8 cellular contexts compared by ENCODE assay signal in the genomic region with DNA sequence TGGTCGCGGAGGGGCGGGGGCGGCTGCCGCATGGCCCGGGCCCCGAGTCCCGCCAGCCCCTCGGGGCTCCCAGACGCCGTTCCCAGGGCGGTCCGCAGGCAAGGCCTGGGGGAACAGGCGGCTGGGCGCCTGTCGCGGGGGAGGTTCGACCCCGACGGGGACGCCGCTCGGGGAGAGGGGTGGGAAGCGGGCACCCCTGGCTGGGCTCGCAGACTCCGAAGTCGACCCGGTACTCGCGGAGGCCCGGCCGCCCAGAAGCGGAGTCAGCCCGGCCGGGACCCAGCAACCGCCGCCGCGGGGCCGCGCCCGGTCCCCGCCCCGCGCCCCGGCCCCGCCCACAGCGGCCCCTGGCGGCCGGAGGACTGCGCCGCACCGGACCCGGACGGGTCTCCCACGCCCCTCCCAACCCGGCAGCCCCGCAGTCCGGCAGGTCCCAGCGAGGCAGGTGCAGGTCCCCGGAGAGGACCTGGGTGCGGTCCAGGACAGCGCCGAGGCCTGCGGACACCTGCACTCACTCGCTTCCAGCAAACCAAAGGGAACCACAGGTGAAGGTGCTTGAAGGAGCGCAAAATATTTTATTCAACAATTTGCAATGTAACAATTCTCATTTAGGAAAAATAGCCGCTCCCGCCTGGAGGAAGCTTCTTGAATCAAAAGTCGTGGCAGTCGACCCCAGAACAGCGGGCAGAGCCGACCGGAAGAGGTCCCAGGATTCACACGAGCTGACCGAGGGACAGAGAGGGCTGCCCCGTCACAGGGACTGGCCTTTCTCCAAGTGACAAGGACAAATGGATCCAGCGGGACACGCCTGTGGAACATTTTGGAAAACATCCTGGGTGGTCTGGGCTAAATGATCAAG. TPM values are rescaled to one million over a fixed set of nuclear protein-coding genes. Genes with fewer than 3 reads are reported as not detected.
DNase-seq lines count a peak whose midpoint lies in the region; ATAC-seq and TF ChIP-seq lines count a peak whose summit lies in the region.

A gene with protein sequence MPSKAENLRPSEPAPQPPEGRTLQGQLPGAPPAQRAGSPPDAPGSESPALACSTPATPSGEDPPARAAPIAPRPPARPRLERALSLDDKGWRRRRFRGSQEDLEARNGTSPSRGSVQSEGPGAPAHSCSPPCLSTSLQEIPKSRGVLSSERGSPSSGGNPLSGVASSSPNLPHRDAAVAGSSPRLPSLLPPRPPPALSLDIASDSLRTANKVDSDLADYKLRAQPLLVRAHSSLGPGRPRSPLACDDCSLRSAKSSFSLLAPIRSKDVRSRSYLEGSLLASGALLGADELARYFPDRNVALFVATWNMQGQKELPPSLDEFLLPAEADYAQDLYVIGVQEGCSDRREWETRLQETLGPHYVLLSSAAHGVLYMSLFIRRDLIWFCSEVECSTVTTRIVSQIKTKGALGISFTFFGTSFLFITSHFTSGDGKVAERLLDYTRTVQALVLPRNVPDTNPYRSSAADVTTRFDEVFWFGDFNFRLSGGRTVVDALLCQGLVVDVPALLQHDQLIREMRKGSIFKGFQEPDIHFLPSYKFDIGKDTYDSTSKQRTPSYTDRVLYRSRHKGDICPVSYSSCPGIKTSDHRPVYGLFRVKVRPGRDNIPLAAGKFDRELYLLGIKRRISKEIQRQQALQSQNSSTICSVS (minus strand): TSS at position 296 of the 859 bp plus-strand sequence. CDS start 426 bp downstream, outside the sequence.

- H3K9me3 ChIP-seq in PC-9 (ENCODE audit: insufficient read depth, low read depth) (no peaks in the 10 kb centered on the region), neural cell (ENCODE audit: low read length) (no peaks in the 10 kb centered on the region)

- H3K79me2 ChIP-seq in PC-9 (ENCODE audit: low read depth) (peaks cover 20% of the 10 kb centered on the region; the same call in 1 of the 2 replicates), neural cell (replicated peaks; ENCODE audit: insufficient read depth, low read length) (peaks cover 31% of the 10 kb centered on the region)

- no peak within 1 kb of the TSS for H3K27ac Mint-ChIP-seq in activated T-helper 17 cell treated with anti-CD3 and anti-CD28 coated beads, Interleukin-2, amount 50 U/mL, for 72 hours
- H3K27ac Mint-ChIP-seq in stimulated activated naive CD8-positive, alpha-beta T cell treated with anti-CD3 and anti-CD28 coated beads, Interleukin-15, amount 100 ng/mL, for 72 hours = peak within 1 kb of the TSS in 1 of 2 donors; percentile 96

- peak; percentile 59 for ATAC-seq in HG03460 (IDR thresholded peaks at IDR 0.05; ENCODE audit: unreplicated experiment)
- peak; percentile 84 for ATAC-seq in activated T-helper 17 cell treated with anti-CD3 and anti-CD28 coated beads, Interleukin-2, amount 50 U/mL, for 72 hours (replicated peaks)
- peak; percentile 84 for ATAC-seq in stimulated activated naive CD8-positive, alpha-beta T cell treated with anti-CD3 and anti-CD28 coated beads, Interleukin-15, amount 100 ng/mL, for 72 hours

- H3K9me2 ChIP-seq in PC-9 (ENCODE audit: insufficient read depth) = no peaks in the 10 kb centered on the region
- no peaks in the 10 kb centered on the region for H3K9me2 ChIP-seq in neural cell (ENCODE audit: insufficient read depth, low read length)

- H3K4me2 ChIP-seq in PC-9 (peak within 1 kb of the TSS; percentile 95), neural cell (ENCODE audit: low read length) (peak within 1 kb of the TSS; percentile 73)

- peak within 1 kb of the TSS; percentile 79 for H3K9ac ChIP-seq in neural cell (ENCODE audit: low read length)

- intact Hi-C loops in PC-9 (cut with micrococcal nuclease; ENCODE audit: unreplicated experiment) = no loop called here

- no TSS peak for BruUV-seq in PC-9 (replicated peaks; lab: Mats Ljungman, UMichigan)

- H3F3A ChIP-seq in PC-9 (ENCODE audit: insufficient read depth, low read depth) (peaks cover 31% of the 10 kb centered on the region), neural cell (ENCODE audit: insufficient read depth, low read length, poor library complexity, severe bottlenecking) (no peaks in the 10 kb centered on the region)

- POLR2A ChIA-PET in PC-9 (lab: Charles Lee; ENCODE audit: unreplicated experiment) = no interaction called here

- H4K20me1 ChIP-seq in PC-9 (ENCODE audit: insufficient read depth) = peaks cover 32% of the 10 kb centered on the region
- H4K20me1 ChIP-seq in neural cell (ENCODE audit: insufficient read depth) = no peaks in the 10 kb centered on the region

- TF ChIP-seq RAD21 in neural cell (conservative IDR thresholded peaks at IDR 0.05) = no peak

- H3K4me3 Mint-ChIP-seq in activated T-helper 17 cell treated with anti-CD3 and anti-CD28 coated beads, Interleukin-2, amount 50 U/mL, for 72 hours = peak within 1 kb of the TSS; percentile 87
- H3K4me3 Mint-ChIP-seq in stimulated activated naive CD8-positive, alpha-beta T cell treated with anti-CD3 and anti-CD28 coated beads, Interleukin-15, amount 100 ng/mL, for 72 hours = peak within 1 kb of the TSS; percentile 86 to 89

- no peak for TF ChIP-seq EP300 in neural cell (conservative IDR thresholded peaks at IDR 0.05; ENCODE audit: poor library complexity, severe bottlenecking)

- TF ChIP-seq CTCF in PC-9 (conservative IDR thresholded peaks at IDR 0.05) (peak; percentile 66), fibroblast of pulmonary artery (IDR thresholded peaks at IDR 0.05; ENCODE audit: low read length, missing control alignments) (peak; percentile 26), neural cell (IDR thresholded peaks at IDR 0.05; ENCODE audit: poor library complexity, severe bottlenecking) (peak; percentile 70)

- peaks cover 10% of the 10 kb centered on the region for H3K4me1 Mint-ChIP-seq in activated T-helper 17 cell treated with anti-CD3 and anti-CD28 coated beads, Interleukin-2, amount 50 U/mL, for 72 hours
- peaks cover 37% of the 10 kb centered on the region for H3K4me1 Mint-ChIP-seq in stimulated activated naive CD8-positive, alpha-beta T cell treated with anti-CD3 and anti-CD28 coated beads, Interleukin-15, amount 100 ng/mL, for 72 hours

- H3K36me3 ChIP-seq in PC-9 (ENCODE audit: low read depth) (no peaks in the 10 kb centered on the region), neural cell (ENCODE audit: insufficient read depth, low read length) (no peaks in the 10 kb centered on the region)

- no peaks in the 10 kb centered on the region for H3K9me3 Mint-ChIP-seq in activated T-helper 17 cell treated with anti-CD3 and anti-CD28 coated beads, Interleukin-2, amount 50 U/mL, for 72 hours
- no peaks in the 10 kb centered on the region for H3K9me3 Mint-ChIP-seq in stimulated activated naive CD8-positive, alpha-beta T cell treated with anti-CD3 and anti-CD28 coated beads, Interleukin-15, amount 100 ng/mL, for 72 hours

- H3K27ac ChIP-seq in PC-9 (no peak within 1 kb of the TSS), neural cell (ENCODE audit: low read length) (no peak within 1 kb of the TSS)

- DNase-seq in C1 segment of cervical spinal cord (lab: John Stamatoyannopoulos, UW) (peak in 13 of 14 donors; percentile 10 to 81 (median 28)), GM19238 (ENCODE audit: insufficient read length, low spot score) (peak; percentile 95), PC-9 (peak in 1 of 2 experiments; percentile 91), fibroblast of pulmonary artery (ENCODE audit: low read depth) (peak; percentile 70)
- DNase-seq in stimulated activated naive CD8-positive, alpha-beta T cell treated with anti-CD3 and anti-CD28 coated beads, Interleukin-15, amount 100 ng/mL, for 72 hours = peak; percentile 81 to 91

- H3K36me3 Mint-ChIP-seq in activated T-helper 17 cell treated with anti-CD3 and anti-CD28 coated beads, Interleukin-2, amount 50 U/mL, for 72 hours (ENCODE audit: low read depth) = peaks cover 56% of the 10 kb centered on the region

- no peaks in the 10 kb centered on the region for H3K27me3 Mint-ChIP-seq in activated T-helper 17 cell treated with anti-CD3 and anti-CD28 coated beads, Interleukin-2, amount 50 U/mL, for 72 hours
- no peaks in the 10 kb centered on the region for H3K27me3 Mint-ChIP-seq in stimulated activated naive CD8-positive, alpha-beta T cell treated with anti-CD3 and anti-CD28 coated beads, Interleukin-15, amount 100 ng/mL, for 72 hours

- H2AFZ ChIP-seq in PC-9 (peak within 1 kb of the TSS; percentile 82), neural cell (ENCODE audit: low read depth, low read length) (no peak within 1 kb of the TSS)

- H3K4me3 ChIP-seq in PC-9 = peak within 1 kb of the TSS; percentile 80
- H3K4me3 ChIP-seq in fibroblast of pulmonary artery (replicated peaks; ENCODE audit: low read depth, low read length) = peak within 1 kb of the TSS; percentile 62
- H3K4me3 ChIP-seq in neural cell (ENCODE audit: low read length) = peak within 1 kb of the TSS; percentile 96

- peaks cover 10% of the 10 kb centered on the region for H3K4me1 ChIP-seq in PC-9 (replicated peaks; ENCODE audit: insufficient read depth)

- CTCF ChIA-PET in PC-9 (lab: Charles Lee) = no interaction called here

- H3K27me3 ChIP-seq in PC-9 (ENCODE audit: insufficient read depth, low read depth) (no peaks in the 10 kb centered on the region), neural cell (ENCODE audit: insufficient read depth, low read depth, low read length) (no peaks in the 10 kb centered on the region)

TF ChIP-seq in neural cell, 6 proteins besides CTCF, POLR2A, EP300 and RAD21 (continues in another document):
- TF ChIP-seq POLR2AphosphoS5 (IDR thresholded peaks at IDR 0.05) (peak; percentile 59), SMC3 (conservative IDR thresholded peaks at IDR 0.05; ENCODE audit: poor library complexity) (no peak), MXI1 (conservative IDR thresholded peaks at IDR 0.05; ENCODE audit: poor library complexity, severe bottlenecking) (peak; percentile 57)

RNA-seq across cellular contexts. Expression of the gene that starts here (rescaled TPM):
- total RNA-seq in PC-9 (2021) = 18.2 and 22.5 TPM in 2 replicates
- 10 to 100 TPM; 14.2 to 18.2 TPM for total RNA-seq in activated T-helper 17 cell treated with anti-CD3 and anti-CD28 coated beads, Interleukin-2, amount 50 U/mL, for 72 hours
- 17.9 and 24.0 TPM in 2 replicates for polyA plus RNA-seq in neural cell
- 16.4 and 20.2 TPM in 2 replicates for polyA minus RNA-seq in neural cell
